In the genomic region with DNA sequence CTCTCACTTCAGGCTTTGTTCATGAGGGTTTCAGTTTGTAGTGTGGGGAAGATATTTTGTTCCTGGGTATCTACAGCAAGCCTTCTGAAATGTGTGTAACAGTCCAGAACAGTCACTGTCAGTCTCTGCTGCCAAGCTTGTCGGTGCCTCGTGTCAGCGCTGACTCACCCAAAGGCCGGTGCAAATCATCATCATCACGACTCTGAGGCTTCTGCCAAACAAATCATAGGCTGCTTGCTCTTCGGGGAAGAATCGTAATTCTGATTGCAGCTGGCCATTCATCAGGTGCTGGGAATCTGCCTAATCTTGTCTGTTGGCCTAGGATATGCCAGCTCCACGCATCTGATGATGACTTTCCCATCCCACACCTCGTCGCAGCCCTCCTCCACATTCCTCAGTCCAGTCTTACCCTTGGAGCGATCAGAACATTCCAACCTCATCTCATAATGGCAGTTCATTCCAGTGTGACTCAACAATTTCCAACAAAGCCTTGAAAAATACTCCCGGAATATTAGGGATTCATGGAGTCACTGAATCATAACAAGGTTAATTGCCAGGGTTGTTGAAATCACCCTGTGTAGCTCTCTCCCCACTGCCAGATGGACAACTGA, we compare ENCODE assay signal across 8 cellular contexts. TPM values are rescaled to one million over a fixed set of nuclear protein-coding genes. Genes with fewer than 3 reads are reported as not detected.
DNase-seq lines count a peak whose midpoint lies in the region; ATAC-seq, FAIRE-seq and TF ChIP-seq lines count a peak whose summit lies in the region.

No MANE protein-coding gene starts in this region.

- TF ChIP-seq EP300 in K562 (IDR thresholded peaks at IDR 0.05; ENCODE audit: low read length) (no peak), upper lobe of left lung (IDR thresholded peaks at IDR 0.05) (no peak)

- TF ChIP-seq RAD21 in K562 (CRISPR knock-in tag; conservative IDR thresholded peaks at IDR 0.05 in 1 of 2, IDR thresholded peaks at IDR 0.05 in 1 of 2): no peak

- H3K27me3 ChIP-seq in K562 (ENCODE audit: control insufficient read depth in 2 of 2, insufficient read depth in 2 of 2, low read length in 2 of 2): peaks cover 0 to 19% of the 10 kb centered on the region in 2 experiments; a peak in 2 of 5 replicates
- H3K27me3 ChIP-seq in upper lobe of left lung: no peaks in the 10 kb centered on the region

- no peaks in the 10 kb centered on the region for H3K36me3 ChIP-seq in K562 (ENCODE audit: control insufficient read depth, insufficient read depth, low read length)
- no peaks in the 10 kb centered on the region for H3K36me3 ChIP-seq in upper lobe of left lung

- H2AFZ ChIP-seq in K562 (ENCODE audit: low read depth, low read length): peak overlapping the region; percentile 54; the same call in 1 of the 2 replicates

- peak; percentile 52 for ATAC-seq in activated naive CD8-positive, alpha-beta T cell treated with anti-CD3 and anti-CD28 coated beads, Interleukin-2, amount 10 ng/mL, durations not matched to agents 7 days and 5 days (ENCODE audit: low read depth)
- ATAC-seq in K562: peak; percentile 90
- peak; percentile 76 to 98 for ATAC-seq in upper lobe of left lung (ENCODE audit: low FRiP score in 2 of 2)
- ATAC-seq in effector memory CD8-positive, alpha-beta T cell (replicated peaks): no peak
- ATAC-seq in HG02763 (IDR thresholded peaks at IDR 0.05; ENCODE audit: unreplicated experiment): no peak

- H3K9me3 Mint-ChIP-seq in activated naive CD8-positive, alpha-beta T cell treated with anti-CD3 and anti-CD28 coated beads, Interleukin-2, amount 10 ng/mL, durations not matched to agents 7 days and 5 days: no peaks in the 10 kb centered on the region
- H3K9me3 Mint-ChIP-seq in activated naive CD8-positive, alpha-beta T cell treated with anti-CD3 and anti-CD28 coated beads for 36 hours: peaks cover 2% of the 10 kb centered on the region
- no peaks in the 10 kb centered on the region for H3K9me3 Mint-ChIP-seq in effector memory CD8-positive, alpha-beta T cell

- H3K27ac ChIP-seq in K562 (ENCODE audit: extremely low read depth, low read depth, low read length): no peak overlapping the region
- peak overlapping the region in 3 of 4 donors; percentile 52 to 64 (median 61) for H3K27ac ChIP-seq in upper lobe of left lung

- H3K36me3 Mint-ChIP-seq in activated naive CD8-positive, alpha-beta T cell treated with anti-CD3 and anti-CD28 coated beads, Interleukin-2, amount 10 ng/mL, durations not matched to agents 7 days and 5 days: no peaks in the 10 kb centered on the region
- no peaks in the 10 kb centered on the region for H3K36me3 Mint-ChIP-seq in activated naive CD8-positive, alpha-beta T cell treated with anti-CD3 and anti-CD28 coated beads for 36 hours
- H3K36me3 Mint-ChIP-seq in effector memory CD8-positive, alpha-beta T cell (ENCODE audit: insufficient read depth): no peaks in the 10 kb centered on the region

- DNase-seq in activated naive CD8-positive, alpha-beta T cell treated with anti-CD3 and anti-CD28 coated beads, Interleukin-2, amount 10 ng/mL, durations not matched to agents 7 days and 5 days: no peak
- no peak for DNase-seq in activated naive CD8-positive, alpha-beta T cell treated with anti-CD3 and anti-CD28 coated beads for 36 hours
- DNase-seq in K562 (ENCODE audit: extremely low read depth in 1 of 4, low spot score in 3 of 4) (peak in 2 of 4 experiments; percentile 27 to 51), left kidney (ENCODE audit: low read depth, low spot score) (peak; percentile 75), upper lobe of left lung (peak in 1 of 2 donors; percentile 33), activated T-cell treated with anti-CD3 and anti-CD28 coated beads for 4 hours (no peak)
- DNase-seq in effector memory CD8-positive, alpha-beta T cell: no peak

- H3K9me3 ChIP-seq in K562 (replicated peaks; ENCODE audit: control insufficient read depth, insufficient read depth, low read depth, low read length) (no peaks in the 10 kb centered on the region), upper lobe of left lung (no peaks in the 10 kb centered on the region)

- no peak overlapping the region for H3K4me2 ChIP-seq in K562 (ENCODE audit: insufficient read depth, low read length)

- H3K9ac ChIP-seq in K562 (ENCODE audit: insufficient read depth in 1 of 2, low read depth in 2 of 2, low read length in 2 of 2): no peak overlapping the region

- H3K27ac Mint-ChIP-seq in activated naive CD8-positive, alpha-beta T cell treated with anti-CD3 and anti-CD28 coated beads, Interleukin-2, amount 10 ng/mL, durations not matched to agents 7 days and 5 days: no peak overlapping the region
- no peak overlapping the region for H3K27ac Mint-ChIP-seq in activated naive CD8-positive, alpha-beta T cell treated with anti-CD3 and anti-CD28 coated beads for 36 hours
- no peak overlapping the region for H3K27ac Mint-ChIP-seq in effector memory CD8-positive, alpha-beta T cell

- TF ChIP-seq CTCF in K562 (IDR thresholded peaks at IDR 0.05 in 2 of 3, conservative IDR thresholded peaks at IDR 0.05 in 1 of 3; ENCODE audit: insufficient read depth in 2 of 3, low read depth in 1 of 3, low read length in 3 of 3) (no peak), upper lobe of left lung (IDR thresholded peaks at IDR 0.05) (no peak)

- no peaks in the 10 kb centered on the region for H3K79me2 ChIP-seq in K562 (ENCODE audit: control insufficient read depth, insufficient read depth, low read length)

- POLR2A ChIA-PET in activated naive CD8-positive, alpha-beta T cell treated with anti-CD3 and anti-CD28 coated beads, Interleukin-2, amount 10 ng/mL, durations not matched to agents 7 days and 5 days (lab: Charles Lee): no interaction called here
- POLR2A ChIA-PET in K562 (lab: Yijun Ruan, JAX): interaction anchor here (0.6 to 1.6 kb wide), 5 partner anchors 9 to 123 kb away, joined by 3 to 7 read pairs (median 3); no protein-coding TSS in a partner anchor

- WGBS in K562 (ENCODE audit: insufficient coverage, low coverage, missing lambda C conversion rate): 2% methylated on average over 12 of the region's 12 CpGs
- WGBS in upper lobe of left lung, 2 donors: 69 to 73% methylated on average over 7 to 12 of the region's 12 CpGs

- no TSS peak for BruUV-seq in K562 (replicated peaks; lab: Mats Ljungman, UMichigan)

- CTCF ChIA-PET in K562 (lab: Yijun Ruan, JAX; ENCODE audit: low intra/inter-chr PET ratio): no interaction called here

- H3K4me3 ChIP-seq in K562 (no peak overlapping the region), upper lobe of left lung (no peak overlapping the region)

- peaks cover 12% of the 10 kb centered on the region for H3K27me3 Mint-ChIP-seq in activated naive CD8-positive, alpha-beta T cell treated with anti-CD3 and anti-CD28 coated beads, Interleukin-2, amount 10 ng/mL, durations not matched to agents 7 days and 5 days
- H3K27me3 Mint-ChIP-seq in activated naive CD8-positive, alpha-beta T cell treated with anti-CD3 and anti-CD28 coated beads for 36 hours: no peaks in the 10 kb centered on the region
- H3K27me3 Mint-ChIP-seq in effector memory CD8-positive, alpha-beta T cell: peaks cover 6 to 25% of the 10 kb centered on the region in 2 donors

- no peaks in the 10 kb centered on the region for H3K9me1 ChIP-seq in K562 (ENCODE audit: control insufficient read depth, insufficient read depth, low read length)

- FAIRE-seq in K562 (lab: Jason Lieb, UNC): peak; percentile 40

- no peaks in the 10 kb centered on the region for H4K20me1 ChIP-seq in K562 (replicated peaks; ENCODE audit: control insufficient read depth, insufficient read depth, low read length)

- no peaks in the 10 kb centered on the region; a peak in 1 of 5 replicates for H3K4me1 ChIP-seq in K562 (replicated peaks in 1 of 2; ENCODE audit: control insufficient read depth in 2 of 2, insufficient read depth in 2 of 2, low read length in 2 of 2)
- no peaks in the 10 kb centered on the region for H3K4me1 ChIP-seq in upper lobe of left lung

- H3K4me1 Mint-ChIP-seq in activated naive CD8-positive, alpha-beta T cell treated with anti-CD3 and anti-CD28 coated beads, Interleukin-2, amount 10 ng/mL, durations not matched to agents 7 days and 5 days: no peaks in the 10 kb centered on the region
- no peaks in the 10 kb centered on the region for H3K4me1 Mint-ChIP-seq in activated naive CD8-positive, alpha-beta T cell treated with anti-CD3 and anti-CD28 coated beads for 36 hours
- H3K4me1 Mint-ChIP-seq in effector memory CD8-positive, alpha-beta T cell (ENCODE audit: low read depth in 2 of 2): no peaks in the 10 kb centered on the region

- H3K4me3 Mint-ChIP-seq in activated naive CD8-positive, alpha-beta T cell treated with anti-CD3 and anti-CD28 coated beads, Interleukin-2, amount 10 ng/mL, durations not matched to agents 7 days and 5 days: no peak overlapping the region
- H3K4me3 Mint-ChIP-seq in activated naive CD8-positive, alpha-beta T cell treated with anti-CD3 and anti-CD28 coated beads for 36 hours: no peak overlapping the region
- H3K4me3 Mint-ChIP-seq in effector memory CD8-positive, alpha-beta T cell: no peak overlapping the region

- in situ Hi-C loops in K562 (cut with MboI): no loop called here

- TF ChIP-seq POLR2A in K562 (conservative IDR thresholded peaks at IDR 0.05) (no peak), upper lobe of left lung (IDR thresholded peaks at IDR 0.05) (no peak)

- intact Hi-C loops in K562 (cut with micrococcal nuclease): no loop called here

RNA-seq across cellular contexts. Expression of a gene that starts 40.9 kb away (rescaled TPM):
- 1 to 10 TPM; 1.3 to 1.4 TPM for total RNA-seq in activated naive CD8-positive, alpha-beta T cell treated with anti-CD3 and anti-CD28 coated beads, Interleukin-2, amount 10 ng/mL, durations not matched to agents 7 days and 5 days
- total RNA-seq in activated naive CD8-positive, alpha-beta T cell treated with anti-CD3 and anti-CD28 coated beads for 36 hours: 1 to 10 TPM in 1 of 2 experiments, under 1 TPM in 1; 0.46 to 1.8 TPM
- 0.55 and 0.74 TPM in 2 replicates for total RNA-seq in K562 (2011; cell fraction: chromatin; rRNA removed; ENCODE audit: low replicate concordance)
- total RNA-seq in K562 (2011; cell fraction: nucleolus; rRNA removed): not detected in 2 replicates
- 0.76 TPM in 1 of 2 replicates, not detected in the other for total RNA-seq in K562 (2011; cell fraction: nucleoplasm; rRNA removed)
- 0.04 and 0.05 TPM in 2 replicates for total RNA-seq in K562 (2014; rRNA removed)
- total RNA-seq in K562 (2014; rRNA removed; fragmentation: Illumina TruSeq; extraction: Trizol): 0.04 TPM in 1 of 2 replicates, not detected in the other
- 0.18 and 0.19 TPM in 2 replicates for total RNA-seq in K562 (2015; rRNA removed; fragmentation: Illumina TruSeq; extraction: Trizol)
- total RNA-seq in K562 (2021): 0.16 and 0.18 TPM in 2 replicates
- polyA plus RNA-seq in K562 (2011; rRNA removed): 0.03 and 0.08 TPM in 2 replicates
- polyA plus RNA-seq in K562 (2011; cell fraction: cytosol; rRNA removed): 0.01 and 0.06 TPM in 2 replicates
- 0.21 TPM in 1 of 2 replicates, not detected in the other for polyA plus RNA-seq in K562 (2011; cell fraction: nucleus; rRNA removed)
- 0.04 and 0.05 TPM in 2 replicates for polyA plus RNA-seq in K562 (2012)
- polyA plus RNA-seq in K562 (2014; fragmentation: Illumina TruSeq; extraction: Trizol): 0.08 TPM in 1 of 2 replicates, not detected in the other
- polyA plus RNA-seq in K562 (2014; fragmentation: Nextera tagmentation; extraction: Ambion mirVana): under 1 TPM in 1 of 2 experiments, not detected in 1; 0.03 TPM
- polyA plus RNA-seq in K562 (2014; rRNA removed): 0.03 TPM in 2 replicates
- polyA minus RNA-seq in K562 (2011; rRNA and poly(A)+ RNA removed): 0.15 TPM in 1 of 2 replicates, not detected in the other
- polyA minus RNA-seq in K562 (2011; cell fraction: cytosol; rRNA and poly(A)+ RNA removed): not detected in 2 replicates
- 0.78 TPM in 1 of 2 replicates, not detected in the other for polyA minus RNA-seq in K562 (2011; cell fraction: nucleus; rRNA and poly(A)+ RNA removed)
- 1 to 10 TPM in 1 of 6 donors, under 1 TPM in 3, not detected in 2; 0.23 to 2.7 (median 0.69) TPM for total RNA-seq in upper lobe of left lung

Comparison
In these comparisons a context has a peak if more than half of its experiments do, and no peak if none do; other contexts are left out.
1. ATAC-seq: peak in activated naive CD8-positive, alpha-beta T cell treated with anti-CD3 and anti-CD28 coated beads, Interleukin-2, amount 10 ng/mL, durations not matched to agents 7 days and 5 days (single experiment), K562 (single experiment) and upper lobe of left lung (2 of 2); none in effector memory CD8-positive, alpha-beta T cell (single experiment) and HG02763 (single experiment).